ENCODE assay signal across 8 cellular contexts in genomic region chr20:41316602-41317535, GRCh38. TPM values are rescaled to one million over a fixed set of nuclear protein-coding genes. Genes with fewer than 3 reads are reported as not detected.
A peak's percentile ranks its signal among the peaks of the same experiment; 100 is the strongest.
DNase-seq lines count a peak whose midpoint lies in the region; ATAC-seq, FAIRE-seq and TF ChIP-seq lines count a peak whose summit lies in the region.

No MANE protein-coding gene starts in this region.

- peak overlapping the region; percentile 90 for H3K27ac ChIP-seq in WERI-Rb-1
- H3K27ac ChIP-seq in breast epithelium, result peak overlapping the region; percentile 77 to 95

- peak; percentile 26 for FAIRE-seq in GM12891 (lab: Jason Lieb, UNC)

- H3K4me1 ChIP-seq in breast epithelium, result no peaks in the 10 kb centered on the region

- peak; percentile 79 for DNase-seq in GM12891 (ENCODE audit: insufficient read length, low spot score)
- DNase-seq in NAMALWA (ENCODE audit: low spot score), result peak; percentile 74
- DNase-seq in WERI-Rb-1, result peak; percentile 82
- peak; percentile 64 to 68 for DNase-seq in breast epithelium (ENCODE audit: low spot score in 2 of 2)
- DNase-seq in inferior parietal cortex (ENCODE audit: extremely low spot score), result peak; percentile 49
- peak; percentile 79 for DNase-seq in stimulated activated CD4-positive, alpha-beta T cell treated with anti-CD3 and anti-CD28 coated beads, Interleukin-12 subunit alpha, Interleukin-12 subunit beta, amount 100 ng/mL, for 4 hours
- DNase-seq in DMS79 (lab: John Stamatoyannopoulos, UW), result no peak

- H3K9me3 ChIP-seq in WERI-Rb-1 (ENCODE audit: severe bottlenecking) (no peaks in the 10 kb centered on the region), breast epithelium (no peaks in the 10 kb centered on the region)

- intact Hi-C loops in breast epithelium (cut with DNase I; ENCODE audit: low total_unique reads), result no loop called here

- TF ChIP-seq POLR2A in GM12891 (IDR thresholded peaks at IDR 0.05; ENCODE audit: low read depth, low read length) (no peak), breast epithelium (IDR thresholded peaks at IDR 0.05) (no peak)

- peak; percentile 73 for ATAC-seq in HG02571 (IDR thresholded peaks at IDR 0.05; ENCODE audit: unreplicated experiment)

- TF ChIP-seq CTCF in WERI-Rb-1 (IDR thresholded peaks at IDR 0.05; ENCODE audit: low read depth, low read length) (no peak), breast epithelium (IDR thresholded peaks at IDR 0.05) (no peak)

- H3K36me3 ChIP-seq in WERI-Rb-1 (no peaks in the 10 kb centered on the region; the same call in 1 of the 2 replicates), breast epithelium (no peaks in the 10 kb centered on the region)

- H3K4me3 ChIP-seq in WERI-Rb-1 (ENCODE audit: low read depth, low read length) (peak overlapping the region; percentile 68), breast epithelium (peak overlapping the region; percentile 81 to 97 (median 84))

- no peaks in the 10 kb centered on the region for H3K27me3 ChIP-seq in WERI-Rb-1 (ENCODE audit: insufficient read depth, low read depth, severe bottlenecking)
- no peaks in the 10 kb centered on the region for H3K27me3 ChIP-seq in breast epithelium

TF ChIP-seq in GM12891, 5 proteins besides CTCF, POLR2A, EP300 and RAD21:
- TF ChIP-seq PAX5 (IDR thresholded peaks at IDR 0.05; ENCODE audit: insufficient read depth, low read length, severe bottlenecking), result no peak
- TF ChIP-seq SPI1 (IDR thresholded peaks at IDR 0.05; ENCODE audit: low read depth, low read length), result no peak
- TF ChIP-seq POU2F2 (IDR thresholded peaks at IDR 0.05; ENCODE audit: low read depth, low read length), result no peak

RNA-seq across cellular contexts. Expression of gene ZHX3, which starts 0.7 kb away (rescaled TPM):
- 3.0 TPM for polyA plus RNA-seq in GM12891 (2012; ENCODE audit: low read depth, missing spikeins)
- 10 to 100 TPM; 34.4 to 35.7 (median 34.6) TPM for total RNA-seq in breast epithelium

RNA-seq across cellular contexts. Expression of gene LPIN3, which starts 23.8 kb away (rescaled TPM):
- 0.58 TPM for polyA plus RNA-seq in GM12891 (2012; ENCODE audit: low read depth, missing spikeins)
- 10 to 100 TPM; 20.8 to 43.2 (median 39.0) TPM for total RNA-seq in breast epithelium

RNA-seq across cellular contexts. Expression of gene EMILIN3, which starts 49.7 kb away (rescaled TPM):
- not detected for polyA plus RNA-seq in GM12891 (2012; ENCODE audit: low read depth, missing spikeins)
- 1 to 10 TPM in 2 of 3 donors, under 1 TPM in 1; 0.32 to 7.5 (median 1.3) TPM for total RNA-seq in breast epithelium
